In genomic region chr2:239116456-239117246, GRCh38 we compare ENCODE assay signal across 15 cellular contexts.
DNase-seq lines count a peak whose midpoint lies in the region; ATAC-seq and TF ChIP-seq lines count a peak whose summit lies in the region.
"Had no signal": no experiment of that assay in that cellular context is flagged by ENCODE, and none has a peak within 500 bp of the region (broad histone marks: within the 10 kb centered on the region; RNA-seq: fewer than 3 reads in every experiment).

No MANE protein-coding gene starts in this region.

- no peaks in the 10 kb centered on the region for H3K4me1 ChIP-seq in GM23248 (ENCODE audit: insufficient read depth)

- no peak overlapping the region for H3K9ac ChIP-seq in GM23248

- TF ChIP-seq CTCF in glutamatergic neuron (IDR thresholded peaks at IDR 0.05; ENCODE audit: partially characterized antibody, unreplicated experiment), result no peak

- H3K9me3 ChIP-seq in GM23248 (ENCODE audit: low read depth), result no peaks in the 10 kb centered on the region
- H3K9me3 ChIP-seq: BE2C, body of pancreas, thoracic aorta had no signal

- no peak overlapping the region for H2AFZ ChIP-seq in GM23248

- H4K20me1 ChIP-seq in GM23248 (ENCODE audit: insufficient read depth), result no peaks in the 10 kb centered on the region

- H3K27me3 Mint-ChIP-seq in glutamatergic neuron (ENCODE audit: unreplicated experiment), result peaks cover 17% of the 10 kb centered on the region

- peaks cover 4% of the 10 kb centered on the region; the same call in 1 of the 2 replicates for H3F3A ChIP-seq in GM23248 (ENCODE audit: insufficient read depth)

- H3K36me3 ChIP-seq in GM23248 (ENCODE audit: low read depth), result no peaks in the 10 kb centered on the region
- H3K36me3 ChIP-seq: thoracic aorta had no signal

- H3K36me3 Mint-ChIP-seq in glutamatergic neuron (ENCODE audit: unreplicated experiment), result peaks cover 9% of the 10 kb centered on the region
- H3K36me3 Mint-ChIP-seq: activated CD8-positive, alpha-beta memory T cell treated with anti-CD3 and anti-CD28 coated beads, Interleukin-2, amount 10 ng/mL, durations not matched to agents 7 days and 5 days had no signal

- H3K4me3 ChIP-seq in GM23248, result no peak overlapping the region
- H3K4me3 ChIP-seq: body of pancreas, dorsolateral prefrontal cortex, thoracic aorta had no signal

- ATAC-seq in HG02981 (IDR thresholded peaks at IDR 0.05; ENCODE audit: unreplicated experiment) (no peak), HG02678 (IDR thresholded peaks at IDR 0.05; ENCODE audit: unreplicated experiment) (no peak), GM19397 (IDR thresholded peaks at IDR 0.05; ENCODE audit: unreplicated experiment) (no peak)
- ATAC-seq: activated CD8-positive, alpha-beta memory T cell treated with anti-CD3 and anti-CD28 coated beads, Interleukin-2, amount 10 ng/mL, durations not matched to agents 7 days and 5 days; body of pancreas; left cardiac atrium had no signal

- H3K9me2 ChIP-seq in GM23248 (ENCODE audit: insufficient read depth), result no peaks in the 10 kb centered on the region

- no peak overlapping the region for H3K4me3 Mint-ChIP-seq in glutamatergic neuron (ENCODE audit: unreplicated experiment)
- H3K4me3 Mint-ChIP-seq: activated CD8-positive, alpha-beta memory T cell treated with anti-CD3 and anti-CD28 coated beads, Interleukin-2, amount 10 ng/mL, durations not matched to agents 7 days and 5 days had no signal

- peaks cover 9% of the 10 kb centered on the region for H3K9me3 Mint-ChIP-seq in glutamatergic neuron (ENCODE audit: unreplicated experiment)

- in situ Hi-C loops in GM23248 (cut with MboI), result no loop called here

- 84 to 85% methylated on average over 25 of the region's 25 CpGs for whole genome bisulfite sequencing in GM23248 (ENCODE audit: low coverage in 1 of 2, low lambda C conversion rate in 2 of 2, missing lambda C conversion rate in 2 of 2), 2 experiments

- H3K27ac Mint-ChIP-seq in glutamatergic neuron (ENCODE audit: unreplicated experiment), result peak overlapping the region; percentile 59
- H3K27ac Mint-ChIP-seq: activated CD8-positive, alpha-beta memory T cell treated with anti-CD3 and anti-CD28 coated beads, Interleukin-2, amount 10 ng/mL, durations not matched to agents 7 days and 5 days had no signal

- no peak overlapping the region for H3K4me2 ChIP-seq in GM23248 (ENCODE audit: unreplicated experiment)

- no peak overlapping the region for H3K27ac ChIP-seq in GM23248
- H3K27ac ChIP-seq: body of pancreas, thoracic aorta had no signal

- no peaks in the 10 kb centered on the region for H3K79me2 ChIP-seq in GM23248 (ENCODE audit: insufficient read depth)

- peak; percentile 57 for DNase-seq in AG08396 (ENCODE audit: low spot score)
- peak; percentile 63 for DNase-seq in GM23248
- peak; percentile 15 for DNase-seq in T1000 (lab: John Stamatoyannopoulos, UW)
- DNase-seq in glutamatergic neuron, result no peak
- no peak for DNase-seq in nucleus accumbens (lab: John Stamatoyannopoulos, UW)
- DNase-seq: activated CD8-positive, alpha-beta memory T cell treated with anti-CD3 and anti-CD28 coated beads, Interleukin-2, amount 10 ng/mL, durations not matched to agents 7 days and 5 days; activated effector memory CD4-positive, alpha-beta T cell treated with Interleukin-2 at 50 U/mL for 16 hours; BE2C; body of pancreas; dorsolateral prefrontal cortex; left cardiac atrium had no signal

- H3K4me1 Mint-ChIP-seq in glutamatergic neuron (ENCODE audit: low read depth, unreplicated experiment), result peaks cover 10% of the 10 kb centered on the region

- no peaks in the 10 kb centered on the region for H3K27me3 ChIP-seq in GM23248 (replicated peaks; ENCODE audit: insufficient read depth)
- H3K27me3 ChIP-seq: BE2C, body of pancreas, dorsolateral prefrontal cortex had no signal

Comparison
In these comparisons a context has a peak if more than half of its experiments do, and no peak if none do; other contexts are left out.
1. DNase-seq: peak in AG08396 (single experiment), GM23248 (single experiment) and T1000 (single experiment); none in glutamatergic neuron (single experiment) and nucleus accumbens (0 of 56).